In the genomic region with DNA sequence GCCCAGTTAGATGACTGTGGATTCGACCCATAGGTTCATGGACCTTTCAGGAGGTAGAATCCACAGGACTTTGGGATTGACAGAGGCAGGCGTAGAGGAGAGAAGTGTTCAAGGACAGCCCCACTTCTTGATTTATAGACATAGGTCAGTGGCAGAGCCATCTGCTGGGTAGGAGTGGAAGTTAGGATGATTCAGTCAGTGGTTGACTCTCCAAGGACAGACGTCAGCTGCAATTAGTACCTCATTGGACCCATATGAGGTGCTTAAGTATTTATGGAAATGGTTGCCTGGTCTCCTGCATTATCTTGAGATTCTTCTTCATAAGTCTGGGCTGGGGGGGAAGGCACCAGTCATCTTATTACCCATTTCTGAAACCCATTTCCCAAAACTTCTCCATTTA, we compare ENCODE assay signal across 13 cellular contexts.
DNase-seq lines count a peak whose midpoint lies in the region; ATAC-seq and TF ChIP-seq lines count a peak whose summit lies in the region.
"Had no signal": no experiment of that assay in that cellular context is flagged by ENCODE, and none has a peak within 500 bp of the region (broad histone marks: within the 10 kb centered on the region; RNA-seq: fewer than 3 reads in every experiment).

No MANE protein-coding gene starts in this region.

- no peaks in the 10 kb centered on the region for H4K20me1 ChIP-seq in mammary epithelial cell (ENCODE audit: insufficient read depth, low read length)
- H4K20me1 ChIP-seq in PC-3 (ENCODE audit: low read length): no peaks in the 10 kb centered on the region

- no peak overlapping the region for H3K27ac Mint-ChIP-seq in MCF 10A (ENCODE audit: low read depth, unreplicated experiment)
- H3K27ac Mint-ChIP-seq: activated naive CD8-positive, alpha-beta T cell treated with anti-CD3 and anti-CD28 coated beads, Interleukin-2, amount 50 U/mL, for 24 hours; stimulated activated naive CD8-positive, alpha-beta T cell treated with anti-CD3 and anti-CD28 coated beads, Interleukin-15, Interleukin-2, amounts not matched to agents 100 ng/mL and 50 ng/mL, for 24 hours had no signal

- CTCF ChIA-PET in MCF 10A (lab: Yijun Ruan, JAX) (interaction anchor here (1.6 kb wide), 1 partner anchor 26 kb away, joined by 3 read pairs; no protein-coding TSS in a partner anchor), mammary epithelial cell (lab: Charles Lee; ENCODE audit: low non-redundant PET) (no interaction called here), PC-3 (lab: Charles Lee) (no interaction called here)

- no peak overlapping the region for H3K9ac ChIP-seq in mammary epithelial cell (ENCODE audit: insufficient read depth, low read length)
- no peak overlapping the region for H3K9ac ChIP-seq in PC-3 (ENCODE audit: low read length)

- in situ Hi-C loops in mammary epithelial cell (cut with MboI; ENCODE audit: low sequenced_read_pairs in 2 of 2): no loop called here

- H3K9me3 Mint-ChIP-seq in MCF 10A (ENCODE audit: unreplicated experiment): no peaks in the 10 kb centered on the region
- H3K9me3 Mint-ChIP-seq: stimulated activated naive CD8-positive, alpha-beta T cell treated with anti-CD3 and anti-CD28 coated beads, Interleukin-15, Interleukin-2, amounts not matched to agents 100 ng/mL and 50 ng/mL, for 24 hours had no signal

- no peaks in the 10 kb centered on the region for H3K9me2 ChIP-seq in PC-3 (replicated peaks; ENCODE audit: low read length)

- WGBS in mammary epithelial cell (ENCODE audit: low coverage, missing lambda C conversion rate): 78% methylated on average over 3 of the region's 3 CpGs
- 54 to 57% methylated on average over 3 of the region's 3 CpGs for WGBS in testis, 2 donors

- dilution Hi-C loops in mammary epithelial cell (cut with HindIII; ENCODE audit: low sequenced_read_pairs): no loop called here

- H3K4me3 Mint-ChIP-seq in MCF 10A (ENCODE audit: unreplicated experiment): no peak overlapping the region
- H3K4me3 Mint-ChIP-seq: activated naive CD8-positive, alpha-beta T cell treated with anti-CD3 and anti-CD28 coated beads, Interleukin-2, amount 50 U/mL, for 24 hours; stimulated activated naive CD8-positive, alpha-beta T cell treated with anti-CD3 and anti-CD28 coated beads, Interleukin-15, Interleukin-2, amounts not matched to agents 100 ng/mL and 50 ng/mL, for 24 hours had no signal

- H3K27ac ChIP-seq in mammary epithelial cell (ENCODE audit: insufficient read depth, low read depth, low read length): no peak overlapping the region
- H3K27ac ChIP-seq in PC-3 (ENCODE audit: low read length): no peak overlapping the region
- H3K27ac ChIP-seq in testis: no peak overlapping the region
- H3K27ac ChIP-seq: spleen had no signal

- H2AFZ ChIP-seq in mammary epithelial cell (ENCODE audit: low read depth, low read length): no peak overlapping the region
- H2AFZ ChIP-seq in PC-3 (ENCODE audit: low read length): no peak overlapping the region

- peaks cover 9% of the 10 kb centered on the region for H3K36me3 ChIP-seq in mammary epithelial cell (ENCODE audit: insufficient read depth, low read length)
- no peaks in the 10 kb centered on the region for H3K36me3 ChIP-seq in PC-3 (ENCODE audit: low read depth, low read length)
- H3K36me3 ChIP-seq in testis (ENCODE audit: low read depth, missing control alignments): no peaks in the 10 kb centered on the region
- H3K36me3 ChIP-seq: spleen had no signal

- no peak overlapping the region for H3K4me3 ChIP-seq in mammary epithelial cell (replicated peaks in 1 of 3; ENCODE audit: insufficient read depth in 1 of 3, low read depth in 2 of 3, low read length in 3 of 3)
- no peak overlapping the region for H3K4me3 ChIP-seq in PC-3 (ENCODE audit: low read length)
- no peak overlapping the region for H3K4me3 ChIP-seq in testis
- H3K4me3 ChIP-seq: spleen had no signal

- no peaks in the 10 kb centered on the region for H3K27me3 Mint-ChIP-seq in MCF 10A (ENCODE audit: insufficient read depth, unreplicated experiment)
- H3K27me3 Mint-ChIP-seq: activated naive CD8-positive, alpha-beta T cell treated with anti-CD3 and anti-CD28 coated beads, Interleukin-2, amount 50 U/mL, for 24 hours had no signal

- H3K36me3 Mint-ChIP-seq in MCF 10A (ENCODE audit: insufficient read depth, unreplicated experiment): peaks cover 36% of the 10 kb centered on the region

- peak; percentile 68 for ATAC-seq in PC-3
- ATAC-seq in esophagus mucosa: peak; percentile 49
- no peak for ATAC-seq in HG03108 (IDR thresholded peaks at IDR 0.05; ENCODE audit: unreplicated experiment)
- ATAC-seq in HG02973 (IDR thresholded peaks at IDR 0.05; ENCODE audit: unreplicated experiment): no peak
- no peak for ATAC-seq in GM21526 (IDR thresholded peaks at IDR 0.05; ENCODE audit: low FRiP score, unreplicated experiment)
- ATAC-seq: activated naive CD8-positive, alpha-beta T cell treated with anti-CD3 and anti-CD28 coated beads, Interleukin-2, amount 50 U/mL, for 24 hours had no signal

- H3K4me1 ChIP-seq in mammary epithelial cell (ENCODE audit: insufficient read depth, low read length) (no peaks in the 10 kb centered on the region), PC-3 (ENCODE audit: insufficient read depth, low read length) (no peaks in the 10 kb centered on the region), testis (no peaks in the 10 kb centered on the region)
- H3K4me1 ChIP-seq: spleen had no signal

- H3K4me2 ChIP-seq in mammary epithelial cell (ENCODE audit: insufficient read depth, low read depth, low read length) (no peak overlapping the region), PC-3 (ENCODE audit: low read length) (no peak overlapping the region)

- POLR2A ChIA-PET in MCF 10A (lab: Yijun Ruan, JAX): no interaction called here
- POLR2A ChIA-PET in PC-3 (lab: Charles Lee; ENCODE audit: unreplicated experiment): no interaction called here

- BruUV-seq in MCF 10A (replicated peaks; lab: Mats Ljungman, UMichigan): no TSS peak
- BruUV-seq in mammary epithelial cell (replicated peaks; lab: Mats Ljungman, UMichigan): no TSS peak
- BruUV-seq in PC-3 (replicated peaks; lab: Mats Ljungman, UMichigan): no TSS peak

- H3F3A ChIP-seq in PC-3 (ENCODE audit: low read length, unreplicated experiment): no peaks in the 10 kb centered on the region

- no peaks in the 10 kb centered on the region for H3K4me1 Mint-ChIP-seq in MCF 10A (ENCODE audit: insufficient read depth, unreplicated experiment)
- H3K4me1 Mint-ChIP-seq: activated naive CD8-positive, alpha-beta T cell treated with anti-CD3 and anti-CD28 coated beads, Interleukin-2, amount 50 U/mL, for 24 hours had no signal

- TF ChIP-seq CTCF in MCF 10A (IDR thresholded peaks at IDR 0.05; ENCODE audit: unreplicated experiment) (peak; percentile 13), mammary epithelial cell (conservative IDR thresholded peaks at IDR 0.05 in 1 of 2, IDR thresholded peaks at IDR 0.05 in 1 of 2; ENCODE audit: extremely low read depth in 1 of 2, insufficient read depth in 1 of 2, low read depth in 1 of 2, low read length in 2 of 2) (peak in 1 of 2 donors; percentile 24), PC-3 (conservative IDR thresholded peaks at IDR 0.05; ENCODE audit: low read depth, low read length) (peak; percentile 44), testis (IDR thresholded peaks at IDR 0.05) (no peak)

- H3K27me3 ChIP-seq in mammary epithelial cell (ENCODE audit: insufficient read depth, low read length) (no peaks in the 10 kb centered on the region), PC-3 (ENCODE audit: low read length) (no peaks in the 10 kb centered on the region), testis (no peaks in the 10 kb centered on the region)
- H3K27me3 ChIP-seq: spleen had no signal

- TF ChIP-seq POLR2A in testis (IDR thresholded peaks at IDR 0.05): no peak

- peaks cover 7% of the 10 kb centered on the region for H3K79me2 ChIP-seq in mammary epithelial cell (ENCODE audit: insufficient read depth, low read length)
- no peaks in the 10 kb centered on the region for H3K79me2 ChIP-seq in PC-3 (ENCODE audit: low read length)

- DNase-seq in MCF 10A (ENCODE audit: unreplicated experiment): peak; percentile 33
- DNase-seq in mammary epithelial cell: no peak
- peak; percentile 22 for DNase-seq in PC-3
- DNase-seq in testis: peak; percentile 21
- DNase-seq: activated CD4-positive, alpha-beta T cell treated with anti-CD3 and anti-CD28 coated beads, Interleukin-2, amount 50 U/mL, for 4 hours; activated naive CD8-positive, alpha-beta T cell treated with anti-CD3 and anti-CD28 coated beads, Interleukin-2, amount 50 U/mL, for 24 hours; NCI-H774; spleen had no signal

- H3K9me3 ChIP-seq in mammary epithelial cell (replicated peaks; ENCODE audit: insufficient read depth, low read length) (no peaks in the 10 kb centered on the region), PC-3 (ENCODE audit: low read length) (no peaks in the 10 kb centered on the region), testis (no peaks in the 10 kb centered on the region)

- intact Hi-C loops in MCF 10A (cut with micrococcal nuclease): no loop called here
- intact Hi-C loops in mammary epithelial cell (cut with micrococcal nuclease): no loop called here
- intact Hi-C loops in PC-3 (cut with micrococcal nuclease): no loop called here
- intact Hi-C loops in testis (cut with DNase I; ENCODE audit: low total_unique reads): no loop called here

Comparison
In these comparisons a context has a peak if more than half of its experiments do, and no peak if none do; other contexts are left out.
1. CTCF ChIP-seq: peak in MCF 10A (single experiment) and PC-3 (single experiment); none in testis (0 of 3).
2. ATAC-seq: peak in PC-3 (single experiment) and esophagus mucosa (single experiment); none in HG03108 (single experiment), HG02973 (single experiment) and GM21526 (single experiment).